In the genomic region with DNA sequence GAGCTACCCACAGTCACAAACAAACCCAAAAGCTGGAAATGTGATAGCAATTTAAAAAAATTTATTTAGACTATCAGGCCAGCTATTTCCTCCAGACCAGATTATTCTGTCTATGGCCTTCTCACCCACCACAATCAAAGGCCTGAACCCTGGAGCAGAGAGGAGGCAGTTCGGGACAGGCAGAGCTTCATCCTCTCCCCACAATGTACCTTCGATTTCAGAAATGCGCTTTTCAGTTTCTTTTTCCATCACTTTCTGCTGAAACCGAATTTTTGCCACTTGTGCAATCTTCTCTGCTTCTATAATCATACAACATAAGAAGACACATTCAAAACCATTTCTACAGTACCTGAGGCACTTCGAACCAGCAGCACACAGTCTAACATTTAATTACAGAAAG, we compare ENCODE assay signal across 23 cellular contexts.
"Had no signal": no experiment of that assay in that cellular context is flagged by ENCODE, and none has a peak within 500 bp of the region (broad histone marks: within the 10 kb centered on the region; RNA-seq: fewer than 3 reads in every experiment).

No MANE protein-coding gene starts in this region.

- H3K9ac ChIP-seq: KMS-11 had no signal

- H3K9me3 Mint-ChIP-seq: activated naive CD4-positive, alpha-beta T cell treated with anti-CD3 and anti-CD28 coated beads, Interleukin-2, amount 10 ng/mL, durations not matched to agents 7 days and 5 days; activated T-cell treated with anti-CD3 and anti-CD28 coated beads, Interleukin-2, amount 50 U/mL, for 24 hours had no signal

- H3K9me3 ChIP-seq: ascending aorta, body of pancreas had no signal

- H3K27me3 ChIP-seq: ascending aorta, body of pancreas had no signal

- H3K4me1 ChIP-seq: ascending aorta, body of pancreas had no signal

- H3K4me3 Mint-ChIP-seq: activated naive CD4-positive, alpha-beta T cell treated with anti-CD3 and anti-CD28 coated beads, Interleukin-2, amount 10 ng/mL, durations not matched to agents 7 days and 5 days; activated T-cell treated with anti-CD3 and anti-CD28 coated beads, Interleukin-2, amount 50 U/mL, for 24 hours had no signal

- DNase-seq: activated CD4-positive, alpha-beta T cell treated with anti-CD3 and anti-CD28 coated beads, Interleukin-2, amount 50 U/mL, for 48 hours; activated CD4-positive, CD25-positive, alpha-beta regulatory T cell; activated CD8-positive, alpha-beta memory T cell treated with anti-CD3 and anti-CD28 coated beads, Interleukin-2, amount 50 U/mL, for 48 hours; activated gamma-delta T cell; activated naive CD4-positive, alpha-beta T cell treated with anti-CD3 and anti-CD28 coated beads, Interleukin-2, amount 10 ng/mL, durations not matched to agents 7 days and 5 days; activated T-cell treated with anti-CD3 and anti-CD28 coated beads, Interleukin-2, amount 50 U/mL, for 24 hours; amniotic stem cell; body of pancreas; central memory CD4-positive, alpha-beta T cell; cortex of kidney; MV-4-11; NCI-H1092 treated with DMSO at 0.1 percent for 48 hours; NCI-H1417 treated with DMSO at 0.1 percent for 48 hours; NCI-H1694; NCI-H2029; NCI-H345; NCI-H510A treated with DMSO at 0.1 percent for 48 hours; SIG-M5; T-helper 2 cell; T1000 had no signal

- H3K27ac Mint-ChIP-seq: activated naive CD4-positive, alpha-beta T cell treated with anti-CD3 and anti-CD28 coated beads, Interleukin-2, amount 10 ng/mL, durations not matched to agents 7 days and 5 days had no signal

- H3K27ac ChIP-seq: ascending aorta, body of pancreas, KMS-11, VCaP had no signal

- H3K4me2 ChIP-seq: KMS-11 had no signal

- H3K4me3 ChIP-seq: ascending aorta, body of pancreas had no signal

- H3K27me3 Mint-ChIP-seq: activated naive CD4-positive, alpha-beta T cell treated with anti-CD3 and anti-CD28 coated beads, Interleukin-2, amount 10 ng/mL, durations not matched to agents 7 days and 5 days; activated T-cell treated with anti-CD3 and anti-CD28 coated beads, Interleukin-2, amount 50 U/mL, for 24 hours had no signal

- ATAC-seq: body of pancreas had no signal
